Comparison of ENCODE assay signal across 10 cellular contexts in the genomic region with DNA sequence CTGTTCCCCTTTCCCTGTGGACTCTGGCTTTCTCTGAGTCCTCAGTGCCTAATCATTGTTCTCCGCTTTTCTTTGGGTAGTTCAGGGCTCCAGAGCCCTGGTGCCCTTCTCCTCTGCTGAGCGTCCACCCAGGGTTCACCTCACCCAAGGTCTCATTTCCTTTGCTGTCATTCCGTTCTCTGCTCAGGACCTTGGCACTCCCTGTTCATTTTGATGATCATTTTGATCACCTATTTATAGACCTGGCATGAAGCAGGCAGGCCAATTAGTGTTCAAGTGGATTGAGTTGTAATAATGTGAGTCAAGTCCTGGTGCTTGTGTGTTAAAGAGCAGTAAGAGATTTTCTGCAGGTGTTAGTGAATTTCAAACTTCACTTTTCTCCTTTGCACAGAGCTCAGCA. TPM values are rescaled to one million over a fixed set of nuclear protein-coding genes. Genes with fewer than 3 reads are reported as not detected.
DNase-seq lines count a peak whose midpoint lies in the region; ATAC-seq and TF ChIP-seq lines count a peak whose summit lies in the region.
"Had no signal": no experiment of that assay in that cellular context is flagged by ENCODE, and none has a peak within 500 bp of the region (broad histone marks: within the 10 kb centered on the region; RNA-seq: fewer than 3 reads in every experiment).

No MANE protein-coding gene starts in this region.

- peaks cover 8% of the 10 kb centered on the region for H3K27me3 Mint-ChIP-seq in endodermal cell (ENCODE audit: insufficient read depth)

- H3K4me3 ChIP-seq in GM06990 (replicated peaks; ENCODE audit: low read depth, low read length) (peak overlapping the region; percentile 72), fibroblast of mammary gland (ENCODE audit: control insufficient read depth, low read depth, low read length) (peak overlapping the region; percentile 95), retinal pigment epithelial cell (ENCODE audit: low read length) (peak overlapping the region; percentile 3), endodermal cell (ENCODE audit: low read length) (no peak overlapping the region), upper lobe of left lung (no peak overlapping the region)

- WGBS in endodermal cell (ENCODE audit: insufficient coverage in 1 of 2, insufficient read length in 1 of 2), 2 experiments: 90 to 100% methylated on average over 1 to 3 of the region's 3 CpGs
- 72 to 84% methylated on average over 3 of the region's 3 CpGs for WGBS in upper lobe of left lung, 2 donors

- H3K4me1 Mint-ChIP-seq in endodermal cell: peaks cover 51% of the 10 kb centered on the region

- no peak overlapping the region for H3K9ac ChIP-seq in endodermal cell (ENCODE audit: extremely low read depth, low read length, poor library complexity, severe bottlenecking)

- H3K36me3 ChIP-seq in GM06990 (ENCODE audit: control insufficient read depth, insufficient read depth, low read length) (no peaks in the 10 kb centered on the region), endodermal cell (ENCODE audit: control insufficient read depth, insufficient read depth, low read length) (no peaks in the 10 kb centered on the region), upper lobe of left lung (no peaks in the 10 kb centered on the region)

- H3K4me3 Mint-ChIP-seq in endodermal cell: no peak overlapping the region
- H3K4me3 Mint-ChIP-seq: activated CD4-positive, alpha-beta T cell treated with anti-CD3 and anti-CD28 coated beads, Interleukin-2, amount 10 ng/mL, durations not matched to agents 7 days and 5 days had no signal

- peaks cover 8% of the 10 kb centered on the region for H3K4me1 ChIP-seq in endodermal cell (ENCODE audit: control insufficient read depth, insufficient read depth, low read length)
- H3K4me1 ChIP-seq in upper lobe of left lung: peaks cover 28 to 46% (median 40%) of the 10 kb centered on the region in 4 donors

- H3K9me3 ChIP-seq in endodermal cell (ENCODE audit: control insufficient read depth, low read length) (no peaks in the 10 kb centered on the region), upper lobe of left lung (no peaks in the 10 kb centered on the region)

- DNase-seq in GM06990 (ENCODE audit: extremely low read depth, insufficient read length): no peak
- peak; percentile 25 for DNase-seq in NCI-H446 treated with DMSO at 0.1 percent for 48 hours (lab: John Stamatoyannopoulos, UW)
- DNase-seq in fibroblast of mammary gland (ENCODE audit: low read depth): no peak
- DNase-seq in retinal pigment epithelial cell (ENCODE audit: low read depth): no peak
- DNase-seq in DMS53 treated with DMSO at 0.1 percent for 48 hours (lab: John Stamatoyannopoulos, UW; ENCODE audit: unreplicated experiment): no peak
- no peak for DNase-seq in endodermal cell
- no peak for DNase-seq in upper lobe of left lung
- DNase-seq in HPDE6-E6E7 (ENCODE audit: extremely low spot score): no peak
- DNase-seq: activated CD4-positive, alpha-beta T cell treated with anti-CD3 and anti-CD28 coated beads, Interleukin-2, amount 10 ng/mL, durations not matched to agents 7 days and 5 days; occipital lobe had no signal

- no peaks in the 10 kb centered on the region for H3K36me3 Mint-ChIP-seq in endodermal cell (ENCODE audit: low read depth)

- no peak for ATAC-seq in upper lobe of left lung (ENCODE audit: low FRiP score in 2 of 2)

- TF ChIP-seq CTCF in GM06990 (IDR thresholded peaks at IDR 0.05; ENCODE audit: insufficient read depth, low read length, poor library complexity, severe bottlenecking) (no peak), fibroblast of mammary gland (conservative IDR thresholded peaks at IDR 0.05; ENCODE audit: control insufficient read depth, insufficient read depth, low read depth, low read length) (no peak), retinal pigment epithelial cell (conservative IDR thresholded peaks at IDR 0.05; ENCODE audit: low read depth, low read length) (no peak), endodermal cell (conservative IDR thresholded peaks at IDR 0.05) (no peak), upper lobe of left lung (IDR thresholded peaks at IDR 0.05) (no peak)

- no peak overlapping the region for H3K27ac Mint-ChIP-seq in endodermal cell
- H3K27ac Mint-ChIP-seq: activated CD4-positive, alpha-beta T cell treated with anti-CD3 and anti-CD28 coated beads, Interleukin-2, amount 10 ng/mL, durations not matched to agents 7 days and 5 days had no signal

- no peaks in the 10 kb centered on the region for H3K9me3 Mint-ChIP-seq in endodermal cell
- H3K9me3 Mint-ChIP-seq: activated CD4-positive, alpha-beta T cell treated with anti-CD3 and anti-CD28 coated beads, Interleukin-2, amount 10 ng/mL, durations not matched to agents 7 days and 5 days had no signal

- TF ChIP-seq EP300 in upper lobe of left lung (IDR thresholded peaks at IDR 0.05): no peak

- H3K27ac ChIP-seq in endodermal cell (ENCODE audit: low read depth, low read length) (no peak overlapping the region), upper lobe of left lung (no peak overlapping the region)

- no peak for TF ChIP-seq POLR2A in upper lobe of left lung (IDR thresholded peaks at IDR 0.05)

- H3K27me3 ChIP-seq in GM06990 (replicated peaks; ENCODE audit: control insufficient read depth, insufficient read depth, low read length) (no peaks in the 10 kb centered on the region), endodermal cell (ENCODE audit: control insufficient read depth, insufficient read depth, low read length, poor library complexity, severe bottlenecking) (peaks cover 9% of the 10 kb centered on the region), upper lobe of left lung (no peaks in the 10 kb centered on the region)

RNA-seq across cellular contexts. Expression of a gene that starts 3.6 kb away (rescaled TPM):
- total RNA-seq in endodermal cell (100 to 1,000 TPM in 1 of 2 donors, 10 to 100 TPM in 1; 88.3 to 109 TPM), upper lobe of left lung (100 to 1,000 TPM; 138 to 408 (median 156) TPM)
- polyA plus RNA-seq in endodermal cell (2013, experiment 1 of 2): 56.6 TPM
- 54.0 TPM for polyA plus RNA-seq in endodermal cell (2013, experiment 2 of 2)

Comparison
In these comparisons a context has a peak if more than half of its experiments do, and no peak if none do; other contexts are left out.
1. H3K4me3 ChIP-seq: peak in GM06990 (single experiment), fibroblast of mammary gland (single experiment) and retinal pigment epithelial cell (single experiment); none in endodermal cell (single experiment) and upper lobe of left lung (0 of 4).